ENCODE assay signal across 8 cellular contexts in genomic region chr1:154198756-154199562, GRCh38. TPM values are rescaled to one million over a fixed set of nuclear protein-coding genes. Genes with fewer than 3 reads are reported as not detected.
A peak's percentile ranks its signal among the peaks of the same experiment; 100 is the strongest.
DNase-seq lines count a peak whose midpoint lies in the region; ATAC-seq, FAIRE-seq and TF ChIP-seq lines count a peak whose summit lies in the region.

No MANE protein-coding gene starts in this region.

- intact Hi-C loops in adrenal gland (cut with DNase I) = loop anchor here in 1 of 2 donors (10.0 kb wide), 1 partner anchor 66 kb away; no protein-coding TSS in a partner anchor

- H3K4me2 ChIP-seq in skeletal muscle satellite cell (ENCODE audit: low read length) = peak overlapping the region; percentile 62

- TF ChIP-seq CTCF in adrenal gland (IDR thresholded peaks at IDR 0.05) (peak; percentile 28 to 69 (median 56)), right atrium auricular region (IDR thresholded peaks at IDR 0.05) (peak; percentile 48 to 72)

- peak overlapping the region in 1 of 4 donors; percentile 18 for H3K4me3 ChIP-seq in adrenal gland
- H3K4me3 ChIP-seq in right atrium auricular region = no peak overlapping the region
- H3K4me3 ChIP-seq in skeletal muscle satellite cell (ENCODE audit: low read length) = peak overlapping the region; percentile 23

- no peak overlapping the region for H3K9ac ChIP-seq in skeletal muscle satellite cell (ENCODE audit: low read depth, low read length)

- H3K36me3 ChIP-seq in adrenal gland (replicated peaks in 1 of 2) (no peaks in the 10 kb centered on the region), right atrium auricular region (no peaks in the 10 kb centered on the region), skeletal muscle satellite cell (ENCODE audit: insufficient read depth, low read length) (no peaks in the 10 kb centered on the region)

- no peak for ATAC-seq in HG03108 (IDR thresholded peaks at IDR 0.05; ENCODE audit: unreplicated experiment)
- no peak for ATAC-seq in GM18907 (IDR thresholded peaks at IDR 0.05; ENCODE audit: unreplicated experiment)

- peak; percentile 74 for DNase-seq in COLO829 (ENCODE audit: low spot score)
- no peak for DNase-seq in H54 (ENCODE audit: insufficient read length, low spot score)
- peak; percentile 70 for DNase-seq in NCI-H748 (lab: John Stamatoyannopoulos, UW; ENCODE audit: unreplicated experiment)
- DNase-seq in adrenal gland = peak in 6 of 7 donors; percentile 49 to 73 (median 61)
- DNase-seq in right atrium auricular region (ENCODE audit: low spot score) = no peak

- H3K4me1 ChIP-seq in adrenal gland (replicated peaks in 1 of 2) (peaks cover 0 to 7% of the 10 kb centered on the region in 2 donors), right atrium auricular region (peaks cover 0 to 7% of the 10 kb centered on the region in 2 donors), skeletal muscle satellite cell (ENCODE audit: control insufficient read depth, insufficient read depth, low read length) (peaks cover 4% of the 10 kb centered on the region)

- peak; percentile 15 for FAIRE-seq in H54 (lab: Jason Lieb, UNC)

- H3K27ac ChIP-seq in adrenal gland (peak overlapping the region in 1 of 5 donors; percentile 44), right atrium auricular region (peak overlapping the region in 1 of 2 donors; percentile 36)

- TF ChIP-seq POLR2A in H54 (IDR thresholded peaks at IDR 0.05; ENCODE audit: low read depth, low read length) (no peak), adrenal gland (IDR thresholded peaks at IDR 0.05) (no peak)

- WGBS in adrenal gland, 4 donors = 2 to 5% (median 4%) methylated on average over 5 of the region's 5 CpGs

- H3K9me3 ChIP-seq in adrenal gland (replicated peaks in 1 of 3) (no peaks in the 10 kb centered on the region), right atrium auricular region (no peaks in the 10 kb centered on the region), skeletal muscle satellite cell (replicated peaks; ENCODE audit: low read length) (no peaks in the 10 kb centered on the region)

- H3K27me3 ChIP-seq in adrenal gland (no peaks in the 10 kb centered on the region), right atrium auricular region (no peaks in the 10 kb centered on the region), skeletal muscle satellite cell (ENCODE audit: control insufficient read depth, insufficient read depth, low read length) (peaks cover 10% of the 10 kb centered on the region)

RNA-seq across cellular contexts. Expression of gene TPM3, which starts 7.1 kb away (rescaled TPM):
- total RNA-seq in adrenal gland = 100 to 1,000 TPM; 246 to 350 (median 269) TPM
- polyA plus RNA-seq in adrenal gland = 100 to 1,000 TPM; 104 to 465 (median 111) TPM
- total RNA-seq in right atrium auricular region = 100 to 1,000 TPM; 469 to 975 TPM
- total RNA-seq in skeletal muscle satellite cell (2012; rRNA removed) = 606 and 719 TPM in 2 replicates

RNA-seq across cellular contexts. Expression of gene CFAP141, which starts 7.2 kb away (rescaled TPM):
- not detected for total RNA-seq in adrenal gland
- polyA plus RNA-seq in adrenal gland = under 1 TPM in 1 of 3 donors, not detected in 2; 0.51 TPM
- not detected for total RNA-seq in right atrium auricular region
- not detected in 2 replicates for total RNA-seq in skeletal muscle satellite cell (2012; rRNA removed)

RNA-seq across cellular contexts. Expression of gene UBAP2L, which starts 21.8 kb away (rescaled TPM):
- 100 to 1,000 TPM in 4 of 8 donors, 10 to 100 TPM in 4; 51.0 to 152 (median 97.5) TPM for total RNA-seq in adrenal gland
- 100 to 1,000 TPM in 2 of 3 donors, 10 to 100 TPM in 1; 88.9 to 185 (median 101) TPM for polyA plus RNA-seq in adrenal gland
- 10 to 100 TPM; 48.9 to 58.6 TPM for total RNA-seq in right atrium auricular region
- total RNA-seq in skeletal muscle satellite cell (2012; rRNA removed) = 74.3 and 85.4 TPM in 2 replicates

RNA-seq across cellular contexts. Expression of gene NUP210L, which starts 44.1 kb away (rescaled TPM):
- total RNA-seq in adrenal gland = under 1 TPM in 3 of 8 donors, not detected in 5; 0.04 to 0.07 (median 0.07) TPM
- under 1 TPM in 1 of 3 donors, not detected in 2; 0.03 TPM for polyA plus RNA-seq in adrenal gland
- under 1 TPM in 1 of 2 donors, not detected in 1; 0.28 TPM for total RNA-seq in right atrium auricular region
- under 0.01 TPM in 1 of 2 replicates, not detected in the other for total RNA-seq in skeletal muscle satellite cell (2012; rRNA removed)

Comparison
In these comparisons a context has a peak if more than half of its experiments do, and no peak if none do; other contexts are left out.
1. DNase-seq: peak in COLO829 (single experiment), NCI-H748 (single experiment) and adrenal gland (6 of 7); none in H54 (single experiment) and right atrium auricular region (single experiment).